8 cellular contexts compared by ENCODE assay signal in genomic region chr7:72493850-72494661, GRCh38.
DNase-seq lines count a peak whose midpoint lies in the region; ATAC-seq and TF ChIP-seq lines count a peak whose summit lies in the region.

No MANE protein-coding gene starts in this region.

- H3K9ac ChIP-seq in GM23248, result no peak overlapping the region

- H3K9me2 ChIP-seq in GM23248 (ENCODE audit: insufficient read depth), result no peaks in the 10 kb centered on the region

- H3K4me1 ChIP-seq in GM23248 (ENCODE audit: insufficient read depth) (no peaks in the 10 kb centered on the region), mucosa of descending colon (ENCODE audit: low read depth) (no peaks in the 10 kb centered on the region), testis (no peaks in the 10 kb centered on the region)

- H3K4me3 ChIP-seq in GM23248, result no peak overlapping the region
- H3K4me3 ChIP-seq in mucosa of descending colon, result no peak overlapping the region
- no peak overlapping the region for H3K4me3 ChIP-seq in testis

- no peak overlapping the region for H3K4me2 ChIP-seq in GM23248 (ENCODE audit: unreplicated experiment)

- POLR2A ChIA-PET in CD4-positive, alpha-beta T cell (lab: Charles Lee), result no interaction called here

- 22 to 28% methylated on average over 17 of the region's 17 CpGs for WGBS in GM23248 (ENCODE audit: low coverage in 1 of 2, low lambda C conversion rate in 2 of 2, missing lambda C conversion rate in 2 of 2), 2 experiments
- 47 to 55% methylated on average over 17 of the region's 17 CpGs for WGBS in testis, 2 donors

- no peaks in the 10 kb centered on the region for H3K36me3 ChIP-seq in GM23248 (ENCODE audit: low read depth)
- H3K36me3 ChIP-seq in mucosa of descending colon (ENCODE audit: low read depth), result no peaks in the 10 kb centered on the region
- no peaks in the 10 kb centered on the region for H3K36me3 ChIP-seq in testis (ENCODE audit: low read depth, missing control alignments)

- no peaks in the 10 kb centered on the region for H3K27me3 ChIP-seq in CD4-positive, alpha-beta T cell (ENCODE audit: control insufficient read depth, insufficient read depth, low read length)
- H3K27me3 ChIP-seq in GM23248 (replicated peaks; ENCODE audit: insufficient read depth) (no peaks in the 10 kb centered on the region), testis (no peaks in the 10 kb centered on the region)

- TF ChIP-seq CTCF in CD4-positive, alpha-beta T cell (IDR thresholded peaks at IDR 0.05), result peak; percentile 70
- TF ChIP-seq CTCF in mucosa of descending colon (IDR thresholded peaks at IDR 0.05) (peak; percentile 32), testis (IDR thresholded peaks at IDR 0.05) (peak; percentile 30 to 71 (median 57))

- no peaks in the 10 kb centered on the region for H4K20me1 ChIP-seq in GM23248 (ENCODE audit: insufficient read depth)

- intact Hi-C loops in CD4-positive, alpha-beta T cell (cut with DNase I, micrococcal nuclease), result loop anchor here (10.0 kb wide), 1 partner anchor 739 kb away; no protein-coding TSS in a partner anchor
- intact Hi-C loops in mucosa of descending colon (cut with DNase I, micrococcal nuclease), result no loop called here
- intact Hi-C loops in testis (cut with DNase I; ENCODE audit: low total_unique reads), result no loop called here

- no peak overlapping the region for H2AFZ ChIP-seq in GM23248

- peaks cover 7% of the 10 kb centered on the region for H3K9me3 Mint-ChIP-seq in CD4-positive, alpha-beta T cell

- peaks cover 9% of the 10 kb centered on the region for H3K9me3 ChIP-seq in CD4-positive, alpha-beta T cell (ENCODE audit: control insufficient read depth, low read length)
- no peaks in the 10 kb centered on the region for H3K9me3 ChIP-seq in GM23248 (ENCODE audit: low read depth)
- peaks cover 5% of the 10 kb centered on the region for H3K9me3 ChIP-seq in mucosa of descending colon
- no peaks in the 10 kb centered on the region for H3K9me3 ChIP-seq in testis

- CTCF ChIA-PET in CD4-positive, alpha-beta T cell (lab: Charles Lee), result no interaction called here

- H3K27ac ChIP-seq in CD4-positive, alpha-beta T cell (ENCODE audit: low read depth, low read length), result no peak overlapping the region
- H3K27ac ChIP-seq in GM23248 (no peak overlapping the region), epithelial cell of prostate (no peak overlapping the region), testis (no peak overlapping the region)

- ATAC-seq in CD4-positive, alpha-beta T cell (ENCODE audit: poor library complexity), result no peak
- ATAC-seq in mucosa of descending colon (peak; percentile 71), HG02588 (IDR thresholded peaks at IDR 0.05; ENCODE audit: unreplicated experiment) (no peak)

- no peaks in the 10 kb centered on the region for H3K79me2 ChIP-seq in GM23248 (ENCODE audit: insufficient read depth)

- no peaks in the 10 kb centered on the region for H3F3A ChIP-seq in GM23248 (ENCODE audit: insufficient read depth)

- H3K36me3 Mint-ChIP-seq in CD4-positive, alpha-beta T cell (ENCODE audit: low read depth), result no peaks in the 10 kb centered on the region

- in situ Hi-C loops in GM23248 (cut with MboI), result no loop called here

- no peaks in the 10 kb centered on the region for H3K4me1 Mint-ChIP-seq in CD4-positive, alpha-beta T cell (ENCODE audit: low read depth)

- DNase-seq in CD4-positive, alpha-beta T cell, result peak; percentile 4 to 46 (median 13)
- peak; percentile 45 for DNase-seq in GM23248
- peak; percentile 84 for DNase-seq in NCI-H2227 (lab: John Stamatoyannopoulos, UW; ENCODE audit: unreplicated experiment)
- DNase-seq in activated CD4-positive, alpha-beta T cell treated with anti-CD3 and anti-CD28 coated beads, Interleukin-2, amount 50 U/mL, for 4 hours, result peak; percentile 13 to 14
- DNase-seq in epithelial cell of prostate (ENCODE audit: low read depth, low spot score), result peak; percentile 3
- peak in 2 of 3 donors; percentile 52 to 82 for DNase-seq in mucosa of descending colon
- peak; percentile 88 for DNase-seq in testis

- H3K27ac Mint-ChIP-seq in CD4-positive, alpha-beta T cell, result no peak overlapping the region

- H3K27me3 Mint-ChIP-seq in CD4-positive, alpha-beta T cell, result no peaks in the 10 kb centered on the region

- no peak for TF ChIP-seq POLR2A in testis (IDR thresholded peaks at IDR 0.05)

- H3K4me3 Mint-ChIP-seq in CD4-positive, alpha-beta T cell, result no peak overlapping the region

Comparison
In these comparisons a context has a peak if more than half of its experiments do, and no peak if none do; other contexts are left out.
1. DNase-seq: peak in every context shown above with its lines; median percentile 88 in testis; 84 in NCI-H2227; 67 in mucosa of descending colon; 45 in GM23248; 14 in activated CD4-positive, alpha-beta T cell treated with anti-CD3 and anti-CD28 coated beads, Interleukin-2, amount 50 U/mL, for 4 hours; 13 in CD4-positive, alpha-beta T cell; 3 in epithelial cell of prostate.
2. intact Hi-C loops: an anchor here in CD4-positive, alpha-beta T cell (10.0 kb wide); none called in mucosa of descending colon and testis.